ENCODE assay signal across 8 cellular contexts in the genomic region with DNA sequence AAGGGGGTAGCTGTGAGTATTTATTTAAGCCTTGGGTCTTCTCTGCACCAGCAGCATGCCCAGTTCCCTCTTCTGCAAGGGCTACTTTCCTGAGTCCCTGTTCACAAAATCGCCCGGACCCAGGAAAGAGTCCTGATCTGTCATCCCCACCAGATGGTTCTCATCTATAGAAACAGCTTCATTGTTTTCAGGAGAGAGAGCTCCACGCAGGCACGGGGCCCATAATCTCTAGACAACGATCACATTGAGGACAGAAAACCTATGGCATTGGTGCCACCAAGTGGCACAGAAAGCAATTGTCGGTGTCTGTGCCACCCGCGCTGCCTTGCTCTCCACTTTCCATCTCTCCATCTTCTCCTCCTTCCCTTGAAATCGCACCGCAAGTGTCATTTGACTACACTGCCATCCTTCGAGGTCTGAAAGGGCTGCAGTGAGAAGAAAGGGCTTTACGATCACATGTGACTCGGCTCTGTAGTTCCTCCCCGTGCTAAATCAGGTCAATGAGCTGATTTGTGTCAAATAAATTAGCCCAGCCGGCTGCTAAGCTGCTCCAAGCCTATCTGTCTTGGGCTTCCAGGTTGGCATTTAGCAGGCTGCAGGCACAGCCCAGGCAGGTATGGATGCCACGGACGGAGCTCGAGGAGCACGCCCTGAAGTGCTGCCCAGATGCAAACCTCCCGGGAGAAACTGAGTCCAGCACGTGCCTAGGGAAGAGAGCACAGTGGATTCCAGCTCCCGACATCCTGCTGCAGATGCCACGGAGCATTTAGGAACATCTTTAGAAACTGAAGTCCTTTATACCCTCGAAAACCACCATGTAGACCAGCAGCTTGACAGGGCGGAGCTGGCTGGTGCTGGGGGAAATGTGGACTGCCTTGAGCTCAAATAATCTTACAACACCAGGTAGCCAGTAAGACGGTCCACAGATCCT. TPM values are rescaled to one million over a fixed set of nuclear protein-coding genes. Genes with fewer than 3 reads are reported as not detected.
DNase-seq lines count a peak whose midpoint lies in the region; ATAC-seq and TF ChIP-seq lines count a peak whose summit lies in the region.

No MANE protein-coding gene starts in this region.

- peaks cover 11% of the 10 kb centered on the region for H3K36me3 Mint-ChIP-seq in activated B cell treated with CpG ODN at 0.5 μM for 24 hours (ENCODE audit: low read depth)

- intact Hi-C loops in activated B cell treated with CpG ODN at 0.5 μM for 24 hours (cut with micrococcal nuclease): loop anchor here (1.0 to 5.0 kb wide), 6 partner anchors 472 to 792 kb away; no protein-coding TSS in a partner anchor
- intact Hi-C loops in left lung (cut with DNase I): loop anchor here in 1 of 2 donors (10.0 kb wide), 1 partner anchor 446 kb away; no protein-coding TSS in a partner anchor

- CTCF ChIA-PET in activated B cell treated with CpG ODN at 0.5 μM for 24 hours (lab: Charles Lee): interaction anchor here (0.6 to 2.5 kb wide), 51 partner anchors 10 to 791 kb away, joined by 3 to 45 read pairs (median 4); a partner anchor contains a TSS

- peak; percentile 67 for ATAC-seq in GM21717 (IDR thresholded peaks at IDR 0.05; ENCODE audit: unreplicated experiment)
- ATAC-seq in activated B cell treated with CpG ODN at 0.5 μM for 24 hours (ENCODE audit: low read depth): peak; percentile 89
- ATAC-seq in left lung: peak; percentile 94
- ATAC-seq in GM19467 (IDR thresholded peaks at IDR 0.05; ENCODE audit: unreplicated experiment): no peak

- peaks cover 2% of the 10 kb centered on the region for H3K27me3 Mint-ChIP-seq in activated B cell treated with CpG ODN at 0.5 μM for 24 hours

- no peak overlapping the region for H3K27ac Mint-ChIP-seq in activated B cell treated with CpG ODN at 0.5 μM for 24 hours

- H3K27ac ChIP-seq in left lung: no peak overlapping the region

- peaks cover 0 to 19% of the 10 kb centered on the region in 2 donors for H3K27me3 ChIP-seq in left lung

- H3K4me1 ChIP-seq in left lung: peaks cover 8 to 11% of the 10 kb centered on the region in 2 donors

- H3K9me3 Mint-ChIP-seq in activated B cell treated with CpG ODN at 0.5 μM for 24 hours: no peaks in the 10 kb centered on the region

- POLR2A ChIA-PET in activated B cell treated with CpG ODN at 0.5 μM for 24 hours (lab: Charles Lee): interaction anchor here (0.6 kb wide), 2 partner anchors 149 to 710 kb away, joined by 3 read pairs; a partner anchor contains a TSS

- H3K9me3 ChIP-seq in left lung: no peaks in the 10 kb centered on the region

- H3K4me3 ChIP-seq in left lung: no peak overlapping the region

- DNase-seq in AML-193 (lab: John Stamatoyannopoulos, UW) (peak; percentile 47 to 70), NCI-H2196 (lab: John Stamatoyannopoulos, UW; ENCODE audit: unreplicated experiment) (peak; percentile 82), activated B cell treated with CpG ODN at 0.5 μM for 24 hours (peak; percentile 42), cerebellar cortex (ENCODE audit: low spot score) (peak; percentile 96), left lung (no peak)
- DNase-seq in stimulated activated CD4-positive, alpha-beta T cell treated with anti-CD3 and anti-CD28 coated beads, TNF-alpha, amount 100 ng/mL, for 1 hour (ENCODE audit: low read depth in 3 of 3, low spot score in 1 of 3): peak in 2 of 3 donors; percentile 5 to 28

- peaks cover 25% of the 10 kb centered on the region for H3K4me1 Mint-ChIP-seq in activated B cell treated with CpG ODN at 0.5 μM for 24 hours

- TF ChIP-seq CTCF in activated B cell treated with CpG ODN at 0.5 μM for 24 hours (IDR thresholded peaks at IDR 0.05) (peak; percentile 53), left lung (IDR thresholded peaks at IDR 0.05) (peak; percentile 29 to 69)

- H3K36me3 ChIP-seq in left lung: peaks cover 0 to 13% of the 10 kb centered on the region in 2 donors

- peak overlapping the region; percentile 70 for H3K4me3 Mint-ChIP-seq in activated B cell treated with CpG ODN at 0.5 μM for 24 hours

RNA-seq across cellular contexts. Expression of a gene that starts 28.8 kb away (rescaled TPM):
- 31.6 and 36.4 TPM in 2 replicates for total RNA-seq in activated B cell treated with CpG ODN at 0.5 μM for 24 hours
- total RNA-seq in left lung: 10 to 100 TPM; 70.1 to 90.5 TPM

RNA-seq across cellular contexts. Expression of a gene that starts 29.0 kb away (rescaled TPM):
- 7.5 and 8.7 TPM in 2 replicates for total RNA-seq in activated B cell treated with CpG ODN at 0.5 μM for 24 hours
- total RNA-seq in left lung: 1 to 10 TPM; 5.3 to 5.5 TPM

Comparison
In these comparisons a context has a peak if more than half of its experiments do, and no peak if none do; other contexts are left out.
1. DNase-seq: peak in AML-193 (2 of 2), NCI-H2196 (single experiment), activated B cell treated with CpG ODN at 0.5 μM for 24 hours (single experiment), cerebellar cortex (single experiment) and stimulated activated CD4-positive, alpha-beta T cell treated with anti-CD3 and anti-CD28 coated beads, TNF-alpha, amount 100 ng/mL, for 1 hour (2 of 3); none in left lung (0 of 2).